Comparison of ENCODE assay signal across 26 cellular contexts in genomic region chr7:157900011-157900410, GRCh38.
A peak's percentile ranks its signal among the peaks of the same experiment; 100 is the strongest.
DNase-seq lines count a peak whose midpoint lies in the region; ATAC-seq and TF ChIP-seq lines count a peak whose summit lies in the region.
"Had no signal": no experiment of that assay in that cellular context is flagged by ENCODE, and none has a peak within 500 bp of the region (broad histone marks: within the 10 kb centered on the region; RNA-seq: fewer than 3 reads in every experiment).

No MANE protein-coding gene starts in this region.

- H2BK5ac ChIP-seq in neuronal stem cell (ENCODE audit: low read length): no peak overlapping the region

- no peaks in the 10 kb centered on the region for H3K9me3 ChIP-seq in neuronal stem cell (replicated peaks in 1 of 2; ENCODE audit: control insufficient read depth in 2 of 2, insufficient read depth in 1 of 2, low read depth in 1 of 2, low read length in 2 of 2)
- H3K9me3 ChIP-seq in gastrocnemius medialis: no peaks in the 10 kb centered on the region
- H3K9me3 ChIP-seq: A549, left lung, thyroid gland, vagina had no signal

- no peak overlapping the region for H2BK15ac ChIP-seq in neuronal stem cell (ENCODE audit: low read length)

- H4K91ac ChIP-seq in neuronal stem cell (ENCODE audit: low read depth, low read length, poor library complexity): no peak overlapping the region

- no peak overlapping the region for H2BK12ac ChIP-seq in neuronal stem cell (ENCODE audit: low read length)

- no peak overlapping the region for H2BK120ac ChIP-seq in neuronal stem cell (ENCODE audit: low read depth, low read length)

- ATAC-seq in gastrocnemius medialis (no peak), GM21717 (IDR thresholded peaks at IDR 0.05; ENCODE audit: unreplicated experiment) (no peak)
- ATAC-seq: A549, K562, left lung, sciatic nerve, WTC11 had no signal

- peak; percentile 30 for DNase-seq in activated effector memory CD4-positive, alpha-beta T cell treated with anti-CD3 and anti-CD28 coated beads, Interleukin-2, amount 50 U/mL, for 16 hours
- no peak for DNase-seq in activated effector memory CD4-positive, alpha-beta T cell treated with Interleukin-2 at 50 U/mL for 16 hours
- DNase-seq in NCI-H1105 treated with DMSO at 0.1 percent for 48 hours (lab: John Stamatoyannopoulos, UW) (peak; percentile 58), neuronal stem cell (ENCODE audit: low spot score) (no peak), gastrocnemius medialis (no peak), NCI-H526 treated with DMSO at 0.1 percent for 48 hours (lab: John Stamatoyannopoulos, UW) (no peak)
- DNase-seq: activated CD4-positive, alpha-beta T cell treated with anti-CD3 and anti-CD28 coated beads, Interleukin-2, amount 10 ng/mL, durations not matched to agents 7 days and 5 days; CD4-positive, CD25-positive, alpha-beta regulatory T cell; EL; H9; NCI-H1436; NCI-H2171; stimulated activated CD4-positive, alpha-beta T cell treated with anti-CD3 and anti-CD28 coated beads, Interleukin-12 subunit alpha, Interleukin-12 subunit beta, amount 100 ng/mL, for 4 hours; stimulated activated CD4-positive, alpha-beta T cell treated with anti-CD3 and anti-CD28 coated beads, Interleukin-4, amount 100 ng/mL, for 1 hour; T-helper 9 cell; thyroid gland had no signal

- H3K27me3 ChIP-seq in neuronal stem cell (ENCODE audit: control insufficient read depth in 3 of 3, insufficient read depth in 3 of 3, low read depth in 1 of 3, low read length in 3 of 3): no peaks in the 10 kb centered on the region
- peaks cover 0 to 7% (median 0%) of the 10 kb centered on the region in 3 donors for H3K27me3 ChIP-seq in gastrocnemius medialis
- H3K27me3 ChIP-seq: SJSA1, thyroid gland, vagina had no signal

- in situ Hi-C loops in gastrocnemius medialis (cut with MboI; ENCODE audit: low sequenced_read_pairs in 4 of 4): no loop called here

- H3K23ac ChIP-seq in neuronal stem cell (ENCODE audit: low read depth, low read length, poor library complexity): peak overlapping the region; percentile 47

- intact Hi-C loops in gastrocnemius medialis (cut with DNase I; ENCODE audit: low total_unique reads): no loop called here

- no peak overlapping the region for H3K18ac ChIP-seq in neuronal stem cell (ENCODE audit: low read length)

- WGBS in neuronal stem cell (ENCODE audit: extremely low coverage in 2 of 2, insufficient read length in 2 of 2, insufficient replicate concordance in 1 of 2), 2 donors: no CpG with 5 or more reads among the region's 11 CpGs

- no peak overlapping the region for H2AFZ ChIP-seq in neuronal stem cell (ENCODE audit: low read length)

- H2AK5ac ChIP-seq in neuronal stem cell (ENCODE audit: low read depth, low read length): peak overlapping the region; percentile 5

- no peak overlapping the region for H3K9ac ChIP-seq in neuronal stem cell (ENCODE audit: low read depth, low read length, poor library complexity)

- no peak for TF ChIP-seq POLR2A in gastrocnemius medialis (IDR thresholded peaks at IDR 0.05)

- H3K4me3 ChIP-seq in neuronal stem cell (ENCODE audit: low read length in 2 of 2) (no peak overlapping the region), gastrocnemius medialis (no peak overlapping the region)
- H3K4me3 ChIP-seq: A549, K562, left lung, SJSA1, thyroid gland, vagina had no signal

- no peak for TF ChIP-seq CTCF in VCaP (conservative IDR thresholded peaks at IDR 0.05)
- no peak for TF ChIP-seq CTCF in gastrocnemius medialis (IDR thresholded peaks at IDR 0.05 in 4 of 5, conservative IDR thresholded peaks at IDR 0.05 in 1 of 5)

- H3K4me1 ChIP-seq in neuronal stem cell (ENCODE audit: control insufficient read depth in 2 of 2, insufficient read depth in 1 of 2, low read depth in 1 of 2, low read length in 2 of 2) (peaks cover 0 to 4% of the 10 kb centered on the region in 2 donors), gastrocnemius medialis (no peaks in the 10 kb centered on the region)
- H3K4me1 ChIP-seq: A549, left lung, SJSA1, thyroid gland had no signal

- no peak overlapping the region for H4K8ac ChIP-seq in neuronal stem cell (ENCODE audit: low read depth, low read length)

- no peaks in the 10 kb centered on the region for H3K79me1 ChIP-seq in neuronal stem cell (ENCODE audit: low read depth, low read length)

- no peak overlapping the region for H3K14ac ChIP-seq in neuronal stem cell (ENCODE audit: low read length)

- H3K36me3 ChIP-seq in neuronal stem cell (replicated peaks in 1 of 2; ENCODE audit: control insufficient read depth in 2 of 2, insufficient read depth in 2 of 2, low read length in 2 of 2) (no peaks in the 10 kb centered on the region), gastrocnemius medialis (no peaks in the 10 kb centered on the region)
- H3K36me3 ChIP-seq: left lung, SJSA1, thyroid gland, vagina had no signal

- no peak overlapping the region for H3K4ac ChIP-seq in neuronal stem cell (ENCODE audit: low read length)

- H3K27ac ChIP-seq in VCaP (peak overlapping the region; percentile 58), neuronal stem cell (replicated peaks; ENCODE audit: low read length) (no peak overlapping the region), gastrocnemius medialis (no peak overlapping the region)
- H3K27ac ChIP-seq: A549, epithelial cell of prostate, left lung, SJSA1, thyroid gland, vagina had no signal

- no peak overlapping the region for H3K4me2 ChIP-seq in neuronal stem cell (ENCODE audit: insufficient read depth, low read length, poor library complexity, severe bottlenecking)
- H3K4me2 ChIP-seq: A549 had no signal

Comparison
In these comparisons a context has a peak if more than half of its experiments do, and no peak if none do; other contexts are left out.
1. DNase-seq: peak in activated effector memory CD4-positive, alpha-beta T cell treated with anti-CD3 and anti-CD28 coated beads, Interleukin-2, amount 50 U/mL, for 16 hours (single experiment) and NCI-H1105 treated with DMSO at 0.1 percent for 48 hours (single experiment); none in activated effector memory CD4-positive, alpha-beta T cell treated with Interleukin-2 at 50 U/mL for 16 hours (single experiment), neuronal stem cell (single experiment), gastrocnemius medialis (0 of 2) and NCI-H526 treated with DMSO at 0.1 percent for 48 hours (single experiment).